8 cellular contexts compared by ENCODE assay signal in genomic region chr19:5790573-5791520, GRCh38. TPM values are rescaled to one million over a fixed set of nuclear protein-coding genes. Genes with fewer than 3 reads are reported as not detected.
DNase-seq lines count a peak whose midpoint lies in the region; ATAC-seq, FAIRE-seq and TF ChIP-seq lines count a peak whose summit lies in the region.

Gene DUS3L, minus strand, starts transcription at chr19:5791163. Its CDS starts 22 bp downstream, at chr19:5791141.

- H3K9ac ChIP-seq in rectal smooth muscle tissue (ENCODE audit: low read length): peak within 1 kb of the TSS; percentile 69

- H3K9me3 ChIP-seq in aorta (ENCODE audit: control insufficient read depth, low read length): no peaks in the 10 kb centered on the region

- no peak for TF ChIP-seq CTCF in astrocyte of the cerebellum (IDR thresholded peaks at IDR 0.05; ENCODE audit: low read depth, low read length, missing control alignments)

- peak; percentile 89 for ATAC-seq in HG02981 (IDR thresholded peaks at IDR 0.05; ENCODE audit: unreplicated experiment)
- ATAC-seq in aorta (ENCODE audit: low FRiP score): peak; percentile 97

- peaks cover 4% of the 10 kb centered on the region for H3K27me3 ChIP-seq in rectal smooth muscle tissue (ENCODE audit: control insufficient read depth, insufficient read depth, low read length)
- H3K27me3 ChIP-seq in aorta (ENCODE audit: control insufficient read depth in 1 of 2, insufficient read depth in 2 of 2, low read length in 1 of 2): peaks cover 0 to 1% of the 10 kb centered on the region in 2 donors

- H3K27ac ChIP-seq in rectal smooth muscle tissue (ENCODE audit: low read depth, low read length) (peak within 1 kb of the TSS; percentile 95), aorta (ENCODE audit: low read depth in 1 of 2, low read length in 2 of 2) (peak within 1 kb of the TSS in 1 of 2 donors; percentile 82)

- intact Hi-C loops in aorta (cut with DNase I): loop anchor here in 1 of 2 donors (10.0 kb wide), 1 partner anchor 166 kb away; the partner anchor contains the start of genes SAFB and SAFB2

- H3K4me1 ChIP-seq in rectal smooth muscle tissue (ENCODE audit: control insufficient read depth, insufficient read depth, low read length): peaks cover 4% of the 10 kb centered on the region
- no peaks in the 10 kb centered on the region for H3K4me1 ChIP-seq in aorta (ENCODE audit: control insufficient read depth in 1 of 2, insufficient read depth in 2 of 2, low read length in 2 of 2)

- peak within 1 kb of the TSS; percentile 58 for H3K4me3 ChIP-seq in astrocyte of the cerebellum (ENCODE audit: low read depth, low read length)
- H3K4me3 ChIP-seq in rectal smooth muscle tissue (ENCODE audit: low read length): peak within 1 kb of the TSS; percentile 92
- H3K4me3 ChIP-seq in aorta (ENCODE audit: low read length in 2 of 2): peak within 1 kb of the TSS; percentile 34 to 65

- in situ Hi-C loops in astrocyte of the cerebellum (cut with HindIII; ENCODE audit: low sequenced_read_pairs): no loop called here

- H3K36me3 ChIP-seq in rectal smooth muscle tissue (ENCODE audit: control insufficient read depth, insufficient read depth, low read length): peaks cover 24% of the 10 kb centered on the region
- peaks cover 0 to 3% of the 10 kb centered on the region in 2 donors for H3K36me3 ChIP-seq in aorta (ENCODE audit: control insufficient read depth in 1 of 2, insufficient read depth in 2 of 2, low read length in 1 of 2)

- DNase-seq in GM18507 (ENCODE audit: extremely low spot score, insufficient read length, low read depth) (peak; percentile 99), NCI-H2029 treated with DMSO at 0.1 percent for 48 hours (lab: John Stamatoyannopoulos, UW) (peak; percentile 86), T-helper 9 cell (peak; percentile 92), astrocyte of the cerebellum (ENCODE audit: low read depth) (peak; percentile 97), hepatic stellate cell (ENCODE audit: low spot score) (peak; percentile 100), aorta (peak; percentile 98)

- 10 to 11% methylated on average over 69 to 71 of the region's 71 CpGs for WGBS in aorta, 2 donors

- peak; percentile 100 for FAIRE-seq in GM18507 (lab: Jason Lieb, UNC)

RNA-seq across cellular contexts. Expression of gene DUS3L, which starts in this region (rescaled TPM):
- total RNA-seq in aorta: 10 to 100 TPM; 25.6 to 27.6 TPM
- polyA plus RNA-seq in aorta: 10 to 100 TPM in 1 of 2 donors, 1 to 10 TPM in 1; 5.1 to 34.5 TPM
